1 cellular context compared by ENCODE assay signal in genomic region chr20:31972481-31973386, GRCh38.
TF ChIP-seq lines count a peak whose summit lies in the region.

No MANE protein-coding gene starts in this region.

TF ChIP-seq in H1, 55 proteins besides CTCF, POLR2A, EP300 and RAD21:
- TF ChIP-seq TEAD4 (IDR thresholded peaks at IDR 0.05; ENCODE audit: low read depth, low read length) (0 out of 2 replicates have a peak, but pooled peaks have one; percentile 37), MAX (IDR thresholded peaks at IDR 0.05) (peak; percentile 58; the same call in 1 of the 2 replicates), RXRA (IDR thresholded peaks at IDR 0.05; ENCODE audit: insufficient read depth, low read depth, low read length) (no peak)
